ENCODE assay signal across 15 cellular contexts in genomic region chr3:66140763-66141372, GRCh38.
DNase-seq lines count a peak whose midpoint lies in the region; ATAC-seq and TF ChIP-seq lines count a peak whose summit lies in the region.
"Had no signal": no experiment of that assay in that cellular context is flagged by ENCODE, and none has a peak within 500 bp of the region (broad histone marks: within the 10 kb centered on the region; RNA-seq: fewer than 3 reads in every experiment).

No MANE protein-coding gene starts in this region.

- TF ChIP-seq CTCF in HEK293 (tag by site-specific recombination; IDR thresholded peaks at IDR 0.05) (no peak), ascending aorta (IDR thresholded peaks at IDR 0.05) (no peak)

- H3K27me3 ChIP-seq in H7 (ENCODE audit: control insufficient read depth, insufficient read depth, low read length), result no peaks in the 10 kb centered on the region
- no peaks in the 10 kb centered on the region for H3K27me3 ChIP-seq in ascending aorta
- H3K27me3 ChIP-seq: adrenal gland, neutrophil had no signal

- H3K27ac ChIP-seq in HEK293 (ENCODE audit: extremely low read depth, low read depth, low read length), result no peak overlapping the region
- H3K27ac ChIP-seq in ascending aorta, result no peak overlapping the region
- H3K27ac ChIP-seq: adrenal gland, C4-2B, neutrophil had no signal

- CTCF ChIA-PET in HEK293 (lab: Yijun Ruan, JAX), result no interaction called here

- H3K4me1 ChIP-seq in HEK293 (ENCODE audit: control insufficient read depth, insufficient read depth, low read length) (no peaks in the 10 kb centered on the region), ascending aorta (no peaks in the 10 kb centered on the region)
- H3K4me1 ChIP-seq: adrenal gland had no signal

- POLR2A ChIA-PET in HEK293 (lab: Yijun Ruan, JAX), result no interaction called here

- in situ Hi-C loops in G401 (cut with HindIII; ENCODE audit: low sequenced_read_pairs), result no loop called here

- H3K4me3 ChIP-seq in HEK293 (ENCODE audit: low read depth, low read length) (no peak overlapping the region), H7 (ENCODE audit: insufficient read depth, low read depth, low read length) (no peak overlapping the region), ascending aorta (no peak overlapping the region)
- H3K4me3 ChIP-seq: adrenal gland had no signal

- DNase-seq in islet precursor cell (peak; percentile 64), H7 (no peak), ascending aorta (ENCODE audit: low spot score in 2 of 2) (no peak), G401 (ENCODE audit: low spot score) (no peak)
- DNase-seq in activated CD4-positive, alpha-beta T cell treated with anti-CD3 and anti-CD28 coated beads, Interleukin-2, amount 50 U/mL, for 4 hours, result no peak
- DNase-seq: activated CD8-positive, alpha-beta memory T cell treated with anti-CD3 and anti-CD28 coated beads, Interleukin-2, amount 50 U/mL, for 4 hours; adrenal gland; effector memory CD4-positive, alpha-beta T cell; left colon; NCI-H345 had no signal

- H3K36me3 ChIP-seq in HEK293 (ENCODE audit: control insufficient read depth in 2 of 2, insufficient read depth in 1 of 2, low read length in 2 of 2), result no peaks in the 10 kb centered on the region
- no peaks in the 10 kb centered on the region for H3K36me3 ChIP-seq in H7 (replicated peaks; ENCODE audit: control insufficient read depth, insufficient read depth, low read length)
- no peaks in the 10 kb centered on the region for H3K36me3 ChIP-seq in ascending aorta
- H3K36me3 ChIP-seq: adrenal gland, neutrophil had no signal

- ATAC-seq in GM18520 (IDR thresholded peaks at IDR 0.05; ENCODE audit: unreplicated experiment) (peak; percentile 69), HG03520 (IDR thresholded peaks at IDR 0.05; ENCODE audit: unreplicated experiment) (peak; percentile 66)
- ATAC-seq: left colon had no signal

- intact Hi-C loops in ascending aorta (cut with DNase I), result no loop called here

- H3K9me3 ChIP-seq in HEK293 (ENCODE audit: control insufficient read depth, insufficient read depth, low read depth, low read length) (no peaks in the 10 kb centered on the region), ascending aorta (no peaks in the 10 kb centered on the region)
- H3K9me3 ChIP-seq: adrenal gland, neutrophil had no signal

TF ChIP-seq in HEK293, 187 proteins besides CTCF, POLR2A, EP300 and RAD21:
- TF ChIP-seq ZNF529 (tag by site-specific recombination; IDR thresholded peaks at IDR 0.05; ENCODE audit: insufficient replicate concordance) (peak; percentile 98), MZF1 (tag by site-specific recombination; IDR thresholded peaks at IDR 0.05; ENCODE audit: borderline replicate concordance) (no peak)
